ENCODE assay signal across 10 cellular contexts in genomic region chr5:81856948-81857928, GRCh38.
DNase-seq lines count a peak whose midpoint lies in the region; ATAC-seq and TF ChIP-seq lines count a peak whose summit lies in the region.
"Had no signal": no experiment of that assay in that cellular context is flagged by ENCODE, and none has a peak within 500 bp of the region (broad histone marks: within the 10 kb centered on the region; RNA-seq: fewer than 3 reads in every experiment).

No MANE protein-coding gene starts in this region.

- peaks cover 31% of the 10 kb centered on the region for H3F3A ChIP-seq in SK-N-SH (replicated peaks; ENCODE audit: insufficient read depth)

- H3K4me3 ChIP-seq in DND-41 (ENCODE audit: low read depth in 1 of 2, low read length in 2 of 2) (no peak overlapping the region), SK-N-SH (ENCODE audit: low read depth in 2 of 2, low read length in 1 of 2) (peak overlapping the region; percentile 28 to 37; a peak in 3 of 4 replicates), fibroblast of pulmonary artery (replicated peaks; ENCODE audit: low read depth, low read length) (no peak overlapping the region), neuronal stem cell (ENCODE audit: low read length in 2 of 2) (no peak overlapping the region)
- H3K4me3 ChIP-seq: SJSA1 had no signal

- POLR2A ChIA-PET in SK-N-SH (lab: Yijun Ruan, JAX): interaction anchor here (0.7 to 3.9 kb wide), 7 partner anchors 9 to 350 kb away, joined by 3 to 38 read pairs (median 5); partner anchors contain the start of genes ATG10 and SSBP2

- no peak overlapping the region for H2BK15ac ChIP-seq in neuronal stem cell (ENCODE audit: low read length)

- peak; percentile 51 to 87; a peak in 3 of 4 replicates for TF ChIP-seq EP300 in SK-N-SH (IDR thresholded peaks at IDR 0.05; ENCODE audit: borderline replicate concordance in 1 of 2, low read depth in 1 of 2, low read length in 1 of 2)

- peak overlapping the region; percentile 36 for H2AK5ac ChIP-seq in neuronal stem cell (ENCODE audit: low read depth, low read length)

- H2AFZ ChIP-seq in DND-41 (ENCODE audit: low read depth, low read length): no peak overlapping the region
- peak overlapping the region; percentile 88 for H2AFZ ChIP-seq in SK-N-SH (ENCODE audit: low read depth)
- peak overlapping the region; percentile 41 for H2AFZ ChIP-seq in neuronal stem cell (ENCODE audit: low read length)

- peak; percentile 35 for TF ChIP-seq RAD21 in SK-N-SH (IDR thresholded peaks at IDR 0.05; ENCODE audit: low read length)

- H3K36me3 ChIP-seq in DND-41 (ENCODE audit: insufficient read depth, low read length) (no peaks in the 10 kb centered on the region), SK-N-SH (replicated peaks in 1 of 2; ENCODE audit: control insufficient read depth in 1 of 2, insufficient read depth in 2 of 2, low read length in 1 of 2) (no peaks in the 10 kb centered on the region), neuronal stem cell (replicated peaks in 1 of 2; ENCODE audit: control insufficient read depth in 2 of 2, insufficient read depth in 2 of 2, low read length in 2 of 2) (no peaks in the 10 kb centered on the region)
- H3K36me3 ChIP-seq: neutrophil, SJSA1 had no signal

- H3K27me3 ChIP-seq in DND-41 (ENCODE audit: insufficient read depth, low read length, poor library complexity): no peaks in the 10 kb centered on the region
- no peaks in the 10 kb centered on the region for H3K27me3 ChIP-seq in SK-N-SH (ENCODE audit: insufficient read depth)
- H3K27me3 ChIP-seq in neuronal stem cell (ENCODE audit: control insufficient read depth in 3 of 3, insufficient read depth in 3 of 3, low read depth in 1 of 3, low read length in 3 of 3): no peaks in the 10 kb centered on the region
- H3K27me3 ChIP-seq: neutrophil, SJSA1 had no signal

- no peaks in the 10 kb centered on the region for H3K9me2 ChIP-seq in SK-N-SH

- CTCF ChIA-PET in SK-N-SH (lab: Yijun Ruan, JAX): interaction anchor here (0.6 to 3.7 kb wide), 56 partner anchors 8 to 555 kb away, joined by 3 to 52 read pairs (median 4); partner anchors contain the start of genes ATG10 and SSBP2

- H2BK5ac ChIP-seq in neuronal stem cell (ENCODE audit: low read length): no peak overlapping the region

- no peak overlapping the region for H3K23ac ChIP-seq in neuronal stem cell (ENCODE audit: low read depth, low read length, poor library complexity)

- H3K9me3 ChIP-seq in DND-41 (ENCODE audit: insufficient read depth, low read length, severe bottlenecking) (no peaks in the 10 kb centered on the region), SK-N-SH (no peaks in the 10 kb centered on the region), neuronal stem cell (replicated peaks in 1 of 2; ENCODE audit: control insufficient read depth in 2 of 2, insufficient read depth in 1 of 2, low read depth in 1 of 2, low read length in 2 of 2) (no peaks in the 10 kb centered on the region)
- H3K9me3 ChIP-seq: neutrophil, SJSA1 had no signal

- WGBS in SK-N-SH (ENCODE audit: low lambda C conversion rate): 18% methylated on average over 14 of the region's 14 CpGs
- WGBS in neuronal stem cell (ENCODE audit: extremely low coverage in 2 of 2, insufficient read length in 2 of 2, insufficient replicate concordance in 1 of 2), 2 donors: no CpG with 5 or more reads among the region's 14 CpGs

- no peak overlapping the region for H3K27ac ChIP-seq in DND-41 (ENCODE audit: low read length)
- peak overlapping the region; percentile 70 to 98 for H3K27ac ChIP-seq in SK-N-SH (ENCODE audit: low read depth in 2 of 2, low read length in 1 of 2)
- H3K27ac ChIP-seq in neuronal stem cell (replicated peaks; ENCODE audit: low read length): no peak overlapping the region
- H3K27ac ChIP-seq: neutrophil, SJSA1 had no signal

- ATAC-seq in DND-41 (ENCODE audit: insufficient read depth, low read depth): no peak
- ATAC-seq in HG03039 (IDR thresholded peaks at IDR 0.05; ENCODE audit: unreplicated experiment): no peak
- no peak for ATAC-seq in HG03378 (IDR thresholded peaks at IDR 0.05; ENCODE audit: unreplicated experiment)
- ATAC-seq in GM19452 (IDR thresholded peaks at IDR 0.05; ENCODE audit: unreplicated experiment): no peak

- H2BK12ac ChIP-seq in neuronal stem cell (ENCODE audit: low read length): no peak overlapping the region

- H3K4me2 ChIP-seq in DND-41 (ENCODE audit: insufficient read depth, low read length) (no peak overlapping the region), SK-N-SH (peak overlapping the region; percentile 67), neuronal stem cell (ENCODE audit: insufficient read depth, low read length, poor library complexity, severe bottlenecking) (no peak overlapping the region)

- H4K91ac ChIP-seq in neuronal stem cell (ENCODE audit: low read depth, low read length, poor library complexity): no peak overlapping the region

- H3K79me2 ChIP-seq in DND-41 (ENCODE audit: insufficient read depth, low read length) (peaks cover 14% of the 10 kb centered on the region), SK-N-SH (ENCODE audit: insufficient read depth) (no peaks in the 10 kb centered on the region)

- H4K8ac ChIP-seq in neuronal stem cell (ENCODE audit: low read depth, low read length): no peak overlapping the region

- H3K18ac ChIP-seq in neuronal stem cell (ENCODE audit: low read length): peak overlapping the region; percentile 17

- H3K79me1 ChIP-seq in neuronal stem cell (ENCODE audit: low read depth, low read length): no peaks in the 10 kb centered on the region

- H3K4me1 ChIP-seq in DND-41 (ENCODE audit: insufficient read depth, low read length) (peaks cover 45% of the 10 kb centered on the region), SK-N-SH (ENCODE audit: control insufficient read depth in 1 of 2, insufficient read depth in 2 of 2, low read depth in 1 of 2, low read length in 1 of 2) (peaks cover 46 to 50% of the 10 kb centered on the region in 2 experiments), neuronal stem cell (ENCODE audit: control insufficient read depth in 2 of 2, insufficient read depth in 1 of 2, low read depth in 1 of 2, low read length in 2 of 2) (peaks cover 11 to 34% of the 10 kb centered on the region in 2 donors)

- TF ChIP-seq CTCF in DND-41 (IDR thresholded peaks at IDR 0.05; ENCODE audit: borderline replicate concordance, extremely low read depth, low read length, poor library complexity, severe bottlenecking) (peak; percentile 64), SK-N-SH (IDR thresholded peaks at IDR 0.05) (peak; percentile 52), fibroblast of pulmonary artery (IDR thresholded peaks at IDR 0.05; ENCODE audit: low read length, missing control alignments) (peak; percentile 25)

- DNase-seq in DND-41: peak; percentile 45
- peak; percentile 64 for DNase-seq in LHCN-M2 (ENCODE audit: low read depth)
- DNase-seq in SK-N-SH: peak; percentile 81
- DNase-seq in fibroblast of pulmonary artery (ENCODE audit: low read depth): peak; percentile 21
- DNase-seq in neuronal stem cell (ENCODE audit: low spot score): no peak

- H4K20me1 ChIP-seq in DND-41 (ENCODE audit: insufficient read depth, low read length) (no peaks in the 10 kb centered on the region), SK-N-SH (ENCODE audit: insufficient read depth) (no peaks in the 10 kb centered on the region)

- H3K4ac ChIP-seq in neuronal stem cell (ENCODE audit: low read length): no peak overlapping the region

- no peak overlapping the region for H2BK120ac ChIP-seq in neuronal stem cell (ENCODE audit: low read depth, low read length)

- H3K9ac ChIP-seq in DND-41 (ENCODE audit: low read depth, low read length): no peak overlapping the region
- H3K9ac ChIP-seq in SK-N-SH: peak overlapping the region; percentile 30; the same call in 1 of the 2 replicates
- no peak overlapping the region for H3K9ac ChIP-seq in neuronal stem cell (ENCODE audit: low read depth, low read length, poor library complexity)

- H3K14ac ChIP-seq in neuronal stem cell (ENCODE audit: low read length): no peak overlapping the region

TF ChIP-seq in SK-N-SH, 30 proteins besides CTCF, POLR2A, EP300 and RAD21 (continues in another document):
- TF ChIP-seq GATA2 (CRISPR knock-in tag; IDR thresholded peaks at IDR 0.05) (0 out of 2 replicates have a peak, but pooled peaks have one; percentile 26), SMC3 (IDR thresholded peaks at IDR 0.05; ENCODE audit: low read depth, low read length) (peak; percentile 22; the same call in 1 of the 2 replicates), CHD2 (IDR thresholded peaks at IDR 0.05; ENCODE audit: low read length, partially characterized antibody) (peak; percentile 90), POLR2AphosphoS5 (IDR thresholded peaks at IDR 0.05; ENCODE audit: low read depth, low read length) (peak; percentile 23; the same call in 1 of the 2 replicates), FOXM1 (IDR thresholded peaks at IDR 0.05; ENCODE audit: low read depth) (no peak), NFIC (IDR thresholded peaks at IDR 0.05; ENCODE audit: borderline replicate concordance) (peak; percentile 97), REST (IDR thresholded peaks at IDR 0.05; ENCODE audit: low read depth, low read length) (no peak)

Comparison
In these comparisons a context has a peak if more than half of its experiments do, and no peak if none do; other contexts are left out.
1. H3K27ac ChIP-seq: peak in SK-N-SH (2 of 2); none in DND-41 (single experiment) and neuronal stem cell (single experiment).
2. H3K4me3 ChIP-seq: peak in SK-N-SH (2 of 2); none in DND-41 (0 of 2), fibroblast of pulmonary artery (single experiment) and neuronal stem cell (0 of 2).
3. Peak in every context shown above with its lines, with median percentiles within 50 percentile points of each other: CTCF ChIP-seq.